ENCODE assay signal across 18 cellular contexts in the genomic region with DNA sequence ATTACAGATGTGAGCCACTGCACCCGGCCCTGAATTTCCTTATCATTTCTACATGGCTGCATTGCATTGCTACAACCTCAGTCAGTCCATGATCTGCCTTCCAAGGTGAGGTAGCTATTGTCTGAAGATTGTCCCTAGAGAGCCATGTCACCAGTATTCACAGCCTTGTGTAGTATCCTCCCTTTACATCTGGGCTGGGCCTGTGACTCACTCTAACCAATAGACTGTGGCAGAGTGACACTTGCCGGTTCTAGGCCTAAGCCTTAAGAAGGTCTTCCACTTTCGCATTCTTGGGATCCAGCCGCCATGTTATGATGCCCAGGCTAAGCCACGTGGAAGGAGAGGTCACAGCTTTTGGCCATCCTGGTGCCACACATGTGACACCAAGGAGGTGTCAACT. TPM values are rescaled to one million over a fixed set of nuclear protein-coding genes. Genes with fewer than 3 reads are reported as not detected.
DNase-seq lines count a peak whose midpoint lies in the region; ATAC-seq, FAIRE-seq and TF ChIP-seq lines count a peak whose summit lies in the region.
"Had no signal": no experiment of that assay in that cellular context is flagged by ENCODE, and none has a peak within 500 bp of the region (broad histone marks: within the 10 kb centered on the region; RNA-seq: fewer than 3 reads in every experiment).

No MANE protein-coding gene starts in this region.

- peak overlapping the region; percentile 71 for H2AFZ ChIP-seq in neuronal stem cell (ENCODE audit: low read length)

- intact Hi-C loops in MCF 10A (cut with micrococcal nuclease) (no loop called here), breast epithelium (cut with DNase I; ENCODE audit: low total_unique reads) (loop anchor here (2.0 kb wide), 1 partner anchor 17 kb away; no protein-coding TSS in a partner anchor), heart left ventricle (cut with DNase I) (no loop called here)

- H2BK15ac ChIP-seq in neuronal stem cell (ENCODE audit: low read length): no peak overlapping the region

- FAIRE-seq in bronchial epithelial cell (lab: Jason Lieb, UNC): peak; percentile 52
- FAIRE-seq: A549, G401.6, GM12891 had no signal

- no peak for TF ChIP-seq CTCF in MCF 10A (IDR thresholded peaks at IDR 0.05; ENCODE audit: unreplicated experiment)
- TF ChIP-seq CTCF in breast epithelium (IDR thresholded peaks at IDR 0.05): no peak
- TF ChIP-seq CTCF in bronchial epithelial cell (IDR thresholded peaks at IDR 0.05; ENCODE audit: insufficient read depth, low read length, severe bottlenecking): no peak
- TF ChIP-seq CTCF in endothelial cell (IDR thresholded peaks at IDR 0.05; ENCODE audit: unreplicated experiment): no peak
- TF ChIP-seq CTCF in heart left ventricle (IDR thresholded peaks at IDR 0.05): no peak

- H4K91ac ChIP-seq in neuronal stem cell (ENCODE audit: low read depth, low read length, poor library complexity): no peak overlapping the region

- no peak overlapping the region for H3K23ac ChIP-seq in neuronal stem cell (ENCODE audit: low read depth, low read length, poor library complexity)

- H3K4me1 Mint-ChIP-seq in MCF 10A (ENCODE audit: insufficient read depth, unreplicated experiment) (no peaks in the 10 kb centered on the region), endothelial cell (ENCODE audit: unreplicated experiment) (no peaks in the 10 kb centered on the region)

- H3K4me1 ChIP-seq in breast epithelium (no peaks in the 10 kb centered on the region), neuronal stem cell (ENCODE audit: control insufficient read depth in 2 of 2, insufficient read depth in 1 of 2, low read depth in 1 of 2, low read length in 2 of 2) (no peaks in the 10 kb centered on the region), heart left ventricle (no peaks in the 10 kb centered on the region)
- H3K4me1 ChIP-seq: A549, BE2C had no signal

- H3K4me3 ChIP-seq in breast epithelium (no peak overlapping the region), bronchial epithelial cell (ENCODE audit: low read depth, low read length) (no peak overlapping the region), neuronal stem cell (ENCODE audit: low read length in 2 of 2) (no peak overlapping the region), heart left ventricle (no peak overlapping the region)
- H3K4me3 ChIP-seq: A549 had no signal

- no peak overlapping the region for H2BK5ac ChIP-seq in neuronal stem cell (ENCODE audit: low read length)

- H3K4ac ChIP-seq in neuronal stem cell (ENCODE audit: low read length): no peak overlapping the region

- no TSS peak for BruUV-seq in MCF 10A (replicated peaks; lab: Mats Ljungman, UMichigan)

- H3K27ac ChIP-seq in breast epithelium (no peak overlapping the region), neuronal stem cell (replicated peaks; ENCODE audit: low read length) (no peak overlapping the region), heart left ventricle (no peak overlapping the region)
- H3K27ac ChIP-seq: A549, C4-2B, HL-60 had no signal

- H3K4me2 ChIP-seq in neuronal stem cell (ENCODE audit: insufficient read depth, low read length, poor library complexity, severe bottlenecking): no peak overlapping the region
- H3K4me2 ChIP-seq: A549 had no signal

- peak overlapping the region; percentile 22 for H3K27ac Mint-ChIP-seq in MCF 10A (ENCODE audit: low read depth, unreplicated experiment)
- H3K27ac Mint-ChIP-seq in endothelial cell (ENCODE audit: unreplicated experiment): no peak overlapping the region
- H3K27ac Mint-ChIP-seq: CD4-positive, alpha-beta memory T cell; H9 had no signal

- H3K27me3 ChIP-seq in breast epithelium (no peaks in the 10 kb centered on the region), bronchial epithelial cell (ENCODE audit: control insufficient read depth, insufficient read depth, low read length) (peaks cover 2% of the 10 kb centered on the region), neuronal stem cell (ENCODE audit: control insufficient read depth in 3 of 3, insufficient read depth in 3 of 3, low read depth in 1 of 3, low read length in 3 of 3) (no peaks in the 10 kb centered on the region), heart left ventricle (no peaks in the 10 kb centered on the region)
- H3K27me3 ChIP-seq: BE2C had no signal

- CTCF ChIA-PET in MCF 10A (lab: Yijun Ruan, JAX): interaction anchor here (0.6 to 1.7 kb wide), 7 partner anchors 11 to 323 kb away, joined by 3 to 13 read pairs (median 3); no protein-coding TSS in a partner anchor

- WGBS in neuronal stem cell (ENCODE audit: extremely low coverage in 2 of 2, insufficient read length in 2 of 2, insufficient replicate concordance in 1 of 2), 2 donors: no CpG with 5 or more reads among the region's 5 CpGs
- WGBS in heart left ventricle, 4 donors: 86 to 94% (median 91%) methylated on average over 5 of the region's 5 CpGs

- ATAC-seq in heart left ventricle: no peak
- ATAC-seq: A549 had no signal

- no peak overlapping the region for H3K9ac ChIP-seq in neuronal stem cell (ENCODE audit: low read depth, low read length, poor library complexity)

- POLR2A ChIA-PET in MCF 10A (lab: Yijun Ruan, JAX): interaction anchor here (0.6 to 1.3 kb wide), 3 partner anchors 11 to 21 kb away, joined by 3 to 6 read pairs (median 3); no protein-coding TSS in a partner anchor

- TF ChIP-seq POLR2A in breast epithelium (IDR thresholded peaks at IDR 0.05): no peak
- no peak for TF ChIP-seq POLR2A in heart left ventricle (IDR thresholded peaks at IDR 0.05)

- no peaks in the 10 kb centered on the region for H3K79me1 ChIP-seq in neuronal stem cell (ENCODE audit: low read depth, low read length)

- H4K8ac ChIP-seq in neuronal stem cell (ENCODE audit: low read depth, low read length): no peak overlapping the region

- no peak overlapping the region for H3K18ac ChIP-seq in neuronal stem cell (ENCODE audit: low read length)

- DNase-seq in MCF 10A (ENCODE audit: unreplicated experiment) (no peak), breast epithelium (ENCODE audit: low spot score in 2 of 2) (no peak), bronchial epithelial cell (ENCODE audit: low read depth) (no peak), neuronal stem cell (ENCODE audit: low spot score) (no peak), endothelial cell (ENCODE audit: low spot score) (no peak), heart left ventricle (no peak), DMS153 (lab: John Stamatoyannopoulos, UW) (no peak)
- DNase-seq: BE2C; CD4-positive, alpha-beta memory T cell; DMS79 treated with DMSO at 0.1 percent for 48 hours; EL; GOT3; H9 had no signal

- H3K27me3 Mint-ChIP-seq in MCF 10A (ENCODE audit: insufficient read depth, unreplicated experiment) (peaks cover 12% of the 10 kb centered on the region), endothelial cell (ENCODE audit: unreplicated experiment) (peaks cover 2% of the 10 kb centered on the region)

- H3K9me3 Mint-ChIP-seq in MCF 10A (ENCODE audit: unreplicated experiment) (no peaks in the 10 kb centered on the region), endothelial cell (ENCODE audit: unreplicated experiment) (no peaks in the 10 kb centered on the region)

- H2AK5ac ChIP-seq in neuronal stem cell (ENCODE audit: low read depth, low read length): no peak overlapping the region

- no peaks in the 10 kb centered on the region for H3K9me3 ChIP-seq in breast epithelium
- peaks cover 0 to 12% of the 10 kb centered on the region in 2 donors for H3K9me3 ChIP-seq in neuronal stem cell (replicated peaks in 1 of 2; ENCODE audit: control insufficient read depth in 2 of 2, insufficient read depth in 1 of 2, low read depth in 1 of 2, low read length in 2 of 2)
- peaks cover 0 to 4% (median 0%) of the 10 kb centered on the region in 12 donors for H3K9me3 ChIP-seq in heart left ventricle
- H3K9me3 ChIP-seq: A549, BE2C had no signal

- H2BK120ac ChIP-seq in neuronal stem cell (ENCODE audit: low read depth, low read length): no peak overlapping the region

- H3K4me3 Mint-ChIP-seq in MCF 10A (ENCODE audit: unreplicated experiment) (no peak overlapping the region), endothelial cell (ENCODE audit: unreplicated experiment) (no peak overlapping the region)
- H3K4me3 Mint-ChIP-seq: CD4-positive, alpha-beta memory T cell; H9 had no signal

- H3K36me3 ChIP-seq in breast epithelium (no peaks in the 10 kb centered on the region), bronchial epithelial cell (ENCODE audit: control insufficient read depth, insufficient read depth, low read length) (no peaks in the 10 kb centered on the region), neuronal stem cell (replicated peaks in 1 of 2; ENCODE audit: control insufficient read depth in 2 of 2, insufficient read depth in 2 of 2, low read length in 2 of 2) (no peaks in the 10 kb centered on the region), heart left ventricle (no peaks in the 10 kb centered on the region)
- H3K36me3 ChIP-seq: BE2C had no signal

- H3K14ac ChIP-seq in neuronal stem cell (ENCODE audit: low read length): no peak overlapping the region

- no peak overlapping the region for H2BK12ac ChIP-seq in neuronal stem cell (ENCODE audit: low read length)

- H3K36me3 Mint-ChIP-seq in MCF 10A (ENCODE audit: insufficient read depth, unreplicated experiment) (no peaks in the 10 kb centered on the region), endothelial cell (ENCODE audit: low read depth, unreplicated experiment) (no peaks in the 10 kb centered on the region)
- H3K36me3 Mint-ChIP-seq: CD4-positive, alpha-beta memory T cell had no signal

RNA-seq across cellular contexts. Expression of a gene that starts 10.1 kb away (rescaled TPM):
- total RNA-seq in MCF 10A (2022): not detected in 2 replicates
- 10 to 100 TPM in 2 of 3 donors, under 1 TPM in 1; 0.80 to 49.6 (median 17.0) TPM for total RNA-seq in breast epithelium
- 0.13 TPM in 1 of 2 replicates, not detected in the other for total RNA-seq in bronchial epithelial cell
- polyA plus RNA-seq in neuronal stem cell (2013, experiment 1 of 2): 61.3 TPM
- 62.8 TPM for polyA plus RNA-seq in neuronal stem cell (2013, experiment 2 of 2)
- total RNA-seq in endothelial cell (ENCODE audit: unreplicated experiment): 16.9 TPM
- total RNA-seq in heart left ventricle: 10 to 100 TPM in 6 of 9 donors, 1 to 10 TPM in 3; 5.4 to 36.3 (median 14.5) TPM
- 1 to 10 TPM in 1 of 2 donors, under 1 TPM in 1; 0.82 to 5.9 TPM for polyA plus RNA-seq in heart left ventricle

RNA-seq across cellular contexts. Expression of a gene that starts 38.3 kb away (rescaled TPM):
- total RNA-seq in MCF 10A (2022) (13.8 and 14.8 TPM in 2 replicates), breast epithelium (10 to 100 TPM; 26.5 to 41.9 (median 28.8) TPM), bronchial epithelial cell (4.7 and 5.8 TPM in 2 replicates), endothelial cell (ENCODE audit: unreplicated experiment) (21.2 TPM), heart left ventricle (10 to 100 TPM; 21.1 to 39.1 (median 31.2) TPM)
- polyA plus RNA-seq in neuronal stem cell (2013, experiment 1 of 2): 23.1 TPM
- 24.7 TPM for polyA plus RNA-seq in neuronal stem cell (2013, experiment 2 of 2)
- polyA plus RNA-seq in heart left ventricle: 10 to 100 TPM in 1 of 2 donors, 1 to 10 TPM in 1; 9.0 to 20.1 TPM
